9 cellular contexts compared by ENCODE assay signal in the genomic region with DNA sequence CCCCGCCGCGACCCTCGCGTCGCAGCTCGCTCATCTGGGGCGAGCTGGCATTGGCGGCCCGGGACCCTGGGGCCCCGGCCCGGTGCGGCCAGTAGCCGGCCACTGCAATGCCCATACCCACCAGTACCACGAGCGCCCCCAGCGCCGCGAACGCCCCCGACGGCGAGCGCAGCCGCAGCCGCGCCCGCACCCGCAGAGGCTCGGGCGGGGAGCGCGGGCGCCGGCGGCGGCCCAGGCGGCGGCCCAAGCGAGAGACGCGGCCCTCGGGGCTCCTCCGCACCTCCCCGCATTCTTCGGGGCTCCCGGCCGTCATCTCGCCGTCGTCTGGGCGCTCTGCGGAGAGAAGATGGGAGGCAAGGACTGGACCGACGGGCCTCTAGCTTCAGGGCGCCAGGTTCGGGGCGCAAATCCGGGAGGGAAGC. TPM values are rescaled to one million over a fixed set of nuclear protein-coding genes. Genes with fewer than 3 reads are reported as not detected.
DNase-seq lines count a peak whose midpoint lies in the region; ATAC-seq and TF ChIP-seq lines count a peak whose summit lies in the region.
"Had no signal": no experiment of that assay in that cellular context is flagged by ENCODE, and none has a peak within 500 bp of the region (broad histone marks: within the 10 kb centered on the region; RNA-seq: fewer than 3 reads in every experiment).

No MANE protein-coding gene starts in this region.

- peaks cover 20% of the 10 kb centered on the region for H3K36me3 Mint-ChIP-seq in memory B cell

- no peaks in the 10 kb centered on the region for H3K9me3 Mint-ChIP-seq in memory B cell

- H3K4me1 ChIP-seq in cardiac muscle cell (ENCODE audit: low read depth) = peaks cover 3% of the 10 kb centered on the region
- H3K4me1 ChIP-seq in upper lobe of left lung = peaks cover 35 to 46% (median 37%) of the 10 kb centered on the region in 4 donors

- H3K4me3 ChIP-seq in cardiac muscle cell (peak overlapping the region; percentile 42), cardiac fibroblast (replicated peaks in 1 of 2; ENCODE audit: low read depth in 2 of 2, low read length in 2 of 2) (peak overlapping the region; percentile 49 to 62), upper lobe of left lung (peak overlapping the region; percentile 21 to 74 (median 65))

- H3K27ac ChIP-seq in cardiac muscle cell = no peak overlapping the region
- peak overlapping the region; percentile 83 to 93 (median 90) for H3K27ac ChIP-seq in upper lobe of left lung

- DNase-seq in cardiac muscle cell (ENCODE audit: low read depth in 1 of 2, low spot score in 1 of 2) (peak; percentile 23 to 24), left ventricle myocardium superior (no peak), cardiac fibroblast (ENCODE audit: low read depth in 2 of 2) (no peak), memory B cell (ENCODE audit: low spot score in 2 of 2) (no peak), upper lobe of left lung (peak in 1 of 2 donors; percentile 87), SK-N-DZ (ENCODE audit: low spot score) (no peak), NCI-H146 treated with DMSO at 0.1 percent for 48 hours (lab: John Stamatoyannopoulos, UW; ENCODE audit: unreplicated experiment) (no peak)

- peaks cover 18% of the 10 kb centered on the region for H3K27me3 ChIP-seq in cardiac muscle cell
- peaks cover 0 to 42% (median 30%) of the 10 kb centered on the region in 4 donors for H3K27me3 ChIP-seq in upper lobe of left lung

- TF ChIP-seq CTCF in cardiac muscle cell (IDR thresholded peaks at IDR 0.05; ENCODE audit: low read depth, low read length) (no peak), cardiac fibroblast (IDR thresholded peaks at IDR 0.05; ENCODE audit: low read depth, low read length) (no peak), upper lobe of left lung (IDR thresholded peaks at IDR 0.05) (peak in 4 of 6 experiments; percentile 7 to 39 (median 14))

- ATAC-seq in left ventricle myocardium superior = no peak
- peak; percentile 28 for ATAC-seq in memory B cell (ENCODE audit: low read depth)
- ATAC-seq in upper lobe of left lung (ENCODE audit: low FRiP score in 2 of 2) = no peak
- ATAC-seq in HG03196 (IDR thresholded peaks at IDR 0.05; ENCODE audit: unreplicated experiment) = no peak

- intact Hi-C loops in left ventricle myocardium superior (cut with micrococcal nuclease) = no loop called here

- peak overlapping the region; percentile 8 for H3K4me3 Mint-ChIP-seq in memory B cell

- H3K27ac Mint-ChIP-seq in memory B cell = no peak overlapping the region

- H3K27me3 Mint-ChIP-seq in memory B cell = peaks cover 10% of the 10 kb centered on the region

- TF ChIP-seq EP300 in upper lobe of left lung (IDR thresholded peaks at IDR 0.05) = no peak

- peaks cover 15% of the 10 kb centered on the region for H3K4me1 Mint-ChIP-seq in memory B cell

- no peaks in the 10 kb centered on the region for H3K9me3 ChIP-seq in cardiac muscle cell (ENCODE audit: low read depth)
- no peaks in the 10 kb centered on the region for H3K9me3 ChIP-seq in upper lobe of left lung
- H3K9me3 ChIP-seq: pancreas had no signal

- 0 to 4% methylated on average over 1 to 38 of the region's 59 CpGs for WGBS in upper lobe of left lung, 2 donors

- TF ChIP-seq POLR2A in upper lobe of left lung (IDR thresholded peaks at IDR 0.05) = no peak

- H3K36me3 ChIP-seq in cardiac muscle cell (no peaks in the 10 kb centered on the region), upper lobe of left lung (peaks cover 0 to 20% (median 7%) of the 10 kb centered on the region in 4 donors)

RNA-seq across cellular contexts. Expression of a gene that starts 2.2 kb away (rescaled TPM):
- total RNA-seq in cardiac muscle cell (17.6 and 37.6 TPM in 2 replicates), left ventricle myocardium superior (1.5 TPM), upper lobe of left lung (1 to 10 TPM; 2.1 to 6.6 (median 3.5) TPM)
- polyA plus RNA-seq in cardiac muscle cell = 18.7 and 33.0 TPM in 2 replicates
- polyA plus RNA-seq in SK-N-DZ (2014; cell fraction: cytosol; rRNA removed) = 1.7 and 2.3 TPM in 2 replicates
- polyA plus RNA-seq in SK-N-DZ (2014; cell fraction: nucleus; rRNA removed) = 12.3 and 12.4 TPM in 2 replicates

Comparison
In these comparisons a context has a peak if more than half of its experiments do, and no peak if none do; other contexts are left out.
1. DNase-seq: peak in cardiac muscle cell (2 of 2); none in left ventricle myocardium superior (single experiment), cardiac fibroblast (0 of 2), memory B cell (0 of 2), SK-N-DZ (single experiment) and NCI-H146 treated with DMSO at 0.1 percent for 48 hours (single experiment).
2. CTCF ChIP-seq: peak in upper lobe of left lung (4 of 6); none in cardiac muscle cell (single experiment) and cardiac fibroblast (single experiment).
3. Peak in every context shown above with its lines, with median percentiles within 50 percentile points of each other: H3K4me3 ChIP-seq.